Comparison of ENCODE assay signal across 19 cellular contexts in genomic region chr21:36803051-36803709, GRCh38.
"Had no signal": no experiment of that assay in that cellular context is flagged by ENCODE, and none has a peak within 500 bp of the region (broad histone marks: within the 10 kb centered on the region; RNA-seq: fewer than 3 reads in every experiment).

No MANE protein-coding gene starts in this region.

- H3K27me3 ChIP-seq: body of pancreas, colonic mucosa, heart left ventricle, neural progenitor cell, pancreas, tibial nerve had no signal

- H3K9me3 ChIP-seq: body of pancreas, colonic mucosa, pancreas had no signal

- DNase-seq: activated CD4-positive, alpha-beta T cell treated with anti-CD3 and anti-CD28 coated beads for 1 hour; activated T-cell treated with anti-CD3 and anti-CD28 coated beads, Interleukin-2, amount 50 U/mL, for 72 hours; body of pancreas; colonic mucosa; erythroblast; heart left ventricle; left colon; lower lobe of right lung; pancreas; stimulated activated CD4-positive, alpha-beta T cell treated with anti-CD3 and anti-CD28 coated beads, Interleukin-12 subunit alpha, Interleukin-12 subunit beta, amount 100 ng/mL, for 4 hours; stimulated activated CD4-positive, alpha-beta T cell treated with anti-CD3 and anti-CD28 coated beads, Interleukin-1b, Interleukin-23, amount 100 ng/mL, for 48 hours; stimulated activated CD8-positive, alpha-beta memory T cell treated with anti-CD3 and anti-CD28 coated beads, Interleukin-4, amount 100 ng/mL, for 48 hours; stimulated activated naive CD4-positive, alpha-beta T cell; SW 1271; WERI-Rb-1 had no signal

- H3K4me1 ChIP-seq: body of pancreas, colonic mucosa, heart left ventricle, lower lobe of right lung, pancreas, tibial nerve had no signal

- H3K4me2 ChIP-seq: neural progenitor cell had no signal

- H3K4me3 Mint-ChIP-seq: activated naive CD8-positive, alpha-beta T cell; activated T-cell treated with anti-CD3 and anti-CD28 coated beads, Interleukin-2, amount 50 U/mL, for 72 hours; mesothelial cell of epicardium; neural progenitor cell had no signal

- H3K4me3 ChIP-seq: body of pancreas, colonic mucosa, heart left ventricle, lower lobe of right lung, neural progenitor cell, pancreas, tibial nerve had no signal

- H3K36me3 ChIP-seq: colonic mucosa, heart left ventricle, lower lobe of right lung, neural progenitor cell, pancreas had no signal

- H3K27me3 Mint-ChIP-seq: activated naive CD8-positive, alpha-beta T cell had no signal

- ATAC-seq: activated T-cell treated with anti-CD3 and anti-CD28 coated beads, Interleukin-2, amount 50 U/mL, for 72 hours; body of pancreas; heart left ventricle; left colon; lower lobe of right lung had no signal

- H2AFZ ChIP-seq: neural progenitor cell had no signal

- H3K27ac ChIP-seq: body of pancreas, colonic mucosa, heart left ventricle, lower lobe of right lung, neural progenitor cell, pancreas, tibial nerve, WERI-Rb-1 had no signal

- H3K27ac Mint-ChIP-seq: activated naive CD8-positive, alpha-beta T cell; activated T-cell treated with anti-CD3 and anti-CD28 coated beads, Interleukin-2, amount 50 U/mL, for 72 hours; mesothelial cell of epicardium had no signal

- H3K9ac ChIP-seq: neural progenitor cell had no signal

- H3K4me1 Mint-ChIP-seq: mesothelial cell of epicardium had no signal
